ENCODE assay signal across 19 cellular contexts in genomic region chr5:87360132-87360531, GRCh38. TPM values are rescaled to one million over a fixed set of nuclear protein-coding genes. Genes with fewer than 3 reads are reported as not detected.
DNase-seq lines count a peak whose midpoint lies in the region; ATAC-seq, FAIRE-seq and TF ChIP-seq lines count a peak whose summit lies in the region.
"Had no signal": no experiment of that assay in that cellular context is flagged by ENCODE, and none has a peak within 500 bp of the region (broad histone marks: within the 10 kb centered on the region; RNA-seq: fewer than 3 reads in every experiment).

No MANE protein-coding gene starts in this region.

- H3K27ac ChIP-seq in kidney (ENCODE audit: low read depth in 2 of 2, low read length in 2 of 2) (no peak overlapping the region), subcutaneous abdominal adipose tissue (ENCODE audit: low read depth, low read length) (peak overlapping the region; percentile 74), right lobe of liver (no peak overlapping the region)

- H3K4me1 ChIP-seq in kidney (ENCODE audit: control insufficient read depth in 1 of 2, insufficient read depth in 1 of 2, low read depth in 1 of 2, low read length in 2 of 2) (no peaks in the 10 kb centered on the region), subcutaneous abdominal adipose tissue (ENCODE audit: control insufficient read depth in 5 of 5, insufficient read depth in 5 of 5, low read length in 5 of 5) (peaks cover 0 to 26% (median 10%) of the 10 kb centered on the region in 5 donors), right lobe of liver (no peaks in the 10 kb centered on the region)
- H3K4me1 ChIP-seq: A549 had no signal

- no peak overlapping the region for H3K4me3 ChIP-seq in kidney (ENCODE audit: low read length in 2 of 2)
- H3K4me3 ChIP-seq in subcutaneous abdominal adipose tissue (ENCODE audit: low read depth in 1 of 5, low read length in 5 of 5), result no peak overlapping the region
- no peak overlapping the region for H3K4me3 ChIP-seq in right lobe of liver
- H3K4me3 ChIP-seq: A549 had no signal

- H3K9ac ChIP-seq in kidney (ENCODE audit: low read length in 2 of 2) (no peak overlapping the region), subcutaneous abdominal adipose tissue (ENCODE audit: low read length in 5 of 5) (no peak overlapping the region)

- H3K9me3 ChIP-seq in kidney (ENCODE audit: control insufficient read depth in 1 of 2, low read length in 2 of 2) (no peaks in the 10 kb centered on the region), subcutaneous abdominal adipose tissue (ENCODE audit: control insufficient read depth in 5 of 5, low read length in 5 of 5) (no peaks in the 10 kb centered on the region), right lobe of liver (no peaks in the 10 kb centered on the region)
- H3K9me3 ChIP-seq: A549 had no signal

- no peak for TF ChIP-seq POLR2A in right lobe of liver (IDR thresholded peaks at IDR 0.05)

- 99% methylated on average over 9 of the region's 11 CpGs for WGBS in right lobe of liver (ENCODE audit: insufficient coverage, low coverage, low lambda C conversion rate, missing lambda C conversion rate)

- no TSS peak for BruUV-seq in Calu3 (replicated peaks; lab: Mats Ljungman, UMichigan)

- intact Hi-C loops in Calu3 (cut with micrococcal nuclease; ENCODE audit: unreplicated experiment) (no loop called here), kidney (cut with DNase I) (no loop called here), right lobe of liver (cut with DNase I) (no loop called here)

- H3K9me3 Mint-ChIP-seq in Calu3 (ENCODE audit: low read depth, unreplicated experiment) (no peaks in the 10 kb centered on the region), chondrocyte (ENCODE audit: low read depth) (peaks cover 2% of the 10 kb centered on the region)
- H3K9me3 Mint-ChIP-seq: CD4-positive, alpha-beta memory T cell had no signal

- TF ChIP-seq CTCF in Calu3 (IDR thresholded peaks at IDR 0.05; ENCODE audit: unreplicated experiment) (no peak), chondrocyte (IDR thresholded peaks at IDR 0.05) (no peak), kidney (IDR thresholded peaks at IDR 0.05; ENCODE audit: borderline replicate concordance, extremely low read depth, insufficient read depth) (no peak), right lobe of liver (IDR thresholded peaks at IDR 0.05) (no peak)

- H3K27ac Mint-ChIP-seq in Calu3 (ENCODE audit: unreplicated experiment), result peak overlapping the region; percentile 84
- peak overlapping the region; percentile 53 for H3K27ac Mint-ChIP-seq in chondrocyte (ENCODE audit: unreplicated experiment)

- H3K4me3 Mint-ChIP-seq in Calu3 (ENCODE audit: low read depth, unreplicated experiment) (no peak overlapping the region), chondrocyte (ENCODE audit: unreplicated experiment) (no peak overlapping the region)
- H3K4me3 Mint-ChIP-seq: CD4-positive, alpha-beta memory T cell had no signal

- DNase-seq in Calu3 (no peak), chondrocyte (ENCODE audit: low spot score) (no peak), kidney (peak; percentile 39), right lobe of liver (no peak), NCI-H2081 treated with DMSO at 0.1 percent for 48 hours (lab: John Stamatoyannopoulos, UW) (no peak)
- DNase-seq: 8988T; C1 segment of cervical spinal cord; CD4-positive, alpha-beta memory T cell; COR-L47; DMS153; DND-41; H7; HCEC 1CT had no signal

- FAIRE-seq in kidney (lab: Jason Lieb, UNC), result no peak
- FAIRE-seq: A549, G401.6, GM12892, H1 had no signal

- peaks cover 85% of the 10 kb centered on the region for H3K36me3 Mint-ChIP-seq in Calu3 (ENCODE audit: insufficient read depth, unreplicated experiment)
- peaks cover 17% of the 10 kb centered on the region for H3K36me3 Mint-ChIP-seq in chondrocyte (ENCODE audit: low read depth)

- no peaks in the 10 kb centered on the region for H3K27me3 Mint-ChIP-seq in Calu3 (ENCODE audit: unreplicated experiment)
- no peaks in the 10 kb centered on the region for H3K27me3 Mint-ChIP-seq in chondrocyte (ENCODE audit: low read depth)
- H3K27me3 Mint-ChIP-seq: CD4-positive, alpha-beta memory T cell had no signal

- CTCF ChIA-PET in Calu3 (lab: Charles Lee), result no interaction called here

- H3K27me3 ChIP-seq in subcutaneous abdominal adipose tissue (ENCODE audit: control insufficient read depth in 5 of 5, insufficient read depth in 4 of 5, low read length in 5 of 5) (no peaks in the 10 kb centered on the region), right lobe of liver (no peaks in the 10 kb centered on the region)

- H3K36me3 ChIP-seq in kidney (ENCODE audit: control insufficient read depth in 1 of 2, insufficient read depth in 2 of 2, low read length in 2 of 2) (peaks cover 5 to 6% of the 10 kb centered on the region in 2 donors), subcutaneous abdominal adipose tissue (ENCODE audit: control insufficient read depth in 5 of 5, insufficient read depth in 5 of 5, low read length in 5 of 5) (peaks cover 5 to 29% (median 15%) of the 10 kb centered on the region in 5 donors), right lobe of liver (peaks cover 0 to 2% (median 0%) of the 10 kb centered on the region in 4 donors)

- ATAC-seq in right lobe of liver (no peak), HG02870 (IDR thresholded peaks at IDR 0.05; ENCODE audit: unreplicated experiment) (no peak)
- ATAC-seq: A549 had no signal

- H3K4me1 Mint-ChIP-seq in Calu3 (ENCODE audit: low read depth, unreplicated experiment), result peaks cover 30% of the 10 kb centered on the region
- H3K4me1 Mint-ChIP-seq in chondrocyte (ENCODE audit: low read depth), result peaks cover 8% of the 10 kb centered on the region

RNA-seq across cellular contexts. Expression of gene CCNH, which starts 52.6 kb away (rescaled TPM):
- total RNA-seq in Calu3 (2022) (48.2 and 50.1 TPM in 2 replicates), chondrocyte (23.1 to 30.3 TPM (median 25.3 TPM) in 3 replicates), kidney (52.6 TPM), right lobe of liver (10 to 100 TPM; 18.0 to 65.0 (median 19.3) TPM)
- polyA plus RNA-seq in kidney (ENCODE audit: insufficient read depth, low read depth, low replicate concordance), result 49.7 TPM
